Comparison of ENCODE assay signal across 1 cellular context in the genomic region with DNA sequence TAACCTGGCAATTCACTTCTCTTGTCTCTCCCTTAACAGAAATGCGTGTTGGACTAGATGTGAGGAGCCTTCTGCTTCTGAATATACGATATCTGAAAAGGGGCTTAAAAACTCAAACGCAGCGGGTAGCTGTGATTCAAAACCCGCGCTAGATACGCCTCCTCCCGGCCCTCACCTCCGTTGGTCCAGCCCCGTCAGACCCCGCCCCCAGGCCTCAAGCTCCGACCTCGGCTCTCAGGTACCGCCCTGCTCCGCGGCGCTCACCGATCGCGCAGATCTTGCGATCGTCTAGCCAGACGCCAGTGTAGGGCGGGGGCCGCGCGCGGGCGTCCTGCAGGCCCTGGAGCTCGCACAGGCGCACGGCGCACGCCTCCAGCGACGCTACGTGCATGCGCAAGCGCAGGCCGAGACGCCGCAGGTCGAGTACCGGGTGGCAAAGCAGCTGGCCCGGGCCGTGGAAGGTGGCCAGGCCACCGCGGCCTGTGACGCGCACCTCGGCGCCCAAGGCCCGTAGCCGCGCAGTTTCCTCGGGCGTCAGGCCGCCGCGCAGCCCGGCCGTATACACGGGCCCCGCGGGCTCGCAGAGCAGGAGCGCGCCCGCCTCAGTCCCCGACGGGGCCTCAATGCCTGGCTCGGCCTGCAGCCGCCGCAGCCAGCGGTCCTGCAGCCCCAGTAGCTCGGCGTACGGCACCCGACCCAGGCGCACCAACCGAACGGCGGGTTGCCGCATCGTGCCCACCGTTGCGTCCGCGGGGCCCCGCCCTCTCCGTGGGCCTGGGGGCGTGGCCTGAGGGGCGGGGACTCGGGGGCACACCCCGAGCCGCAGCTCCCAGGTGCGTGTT.
A peak's percentile ranks its signal among the peaks of the same experiment; 100 is the strongest.
TF ChIP-seq lines count a peak whose summit lies in the region.

A gene (minus strand): TSS at position 751 of the 842 bp plus-strand sequence. CDS start 21 bp downstream, at position 730.

TF ChIP-seq in neural cell, 6 proteins besides CTCF, POLR2A, EP300 and RAD21 (continued from another document):
- TF ChIP-seq, protein P1, sequence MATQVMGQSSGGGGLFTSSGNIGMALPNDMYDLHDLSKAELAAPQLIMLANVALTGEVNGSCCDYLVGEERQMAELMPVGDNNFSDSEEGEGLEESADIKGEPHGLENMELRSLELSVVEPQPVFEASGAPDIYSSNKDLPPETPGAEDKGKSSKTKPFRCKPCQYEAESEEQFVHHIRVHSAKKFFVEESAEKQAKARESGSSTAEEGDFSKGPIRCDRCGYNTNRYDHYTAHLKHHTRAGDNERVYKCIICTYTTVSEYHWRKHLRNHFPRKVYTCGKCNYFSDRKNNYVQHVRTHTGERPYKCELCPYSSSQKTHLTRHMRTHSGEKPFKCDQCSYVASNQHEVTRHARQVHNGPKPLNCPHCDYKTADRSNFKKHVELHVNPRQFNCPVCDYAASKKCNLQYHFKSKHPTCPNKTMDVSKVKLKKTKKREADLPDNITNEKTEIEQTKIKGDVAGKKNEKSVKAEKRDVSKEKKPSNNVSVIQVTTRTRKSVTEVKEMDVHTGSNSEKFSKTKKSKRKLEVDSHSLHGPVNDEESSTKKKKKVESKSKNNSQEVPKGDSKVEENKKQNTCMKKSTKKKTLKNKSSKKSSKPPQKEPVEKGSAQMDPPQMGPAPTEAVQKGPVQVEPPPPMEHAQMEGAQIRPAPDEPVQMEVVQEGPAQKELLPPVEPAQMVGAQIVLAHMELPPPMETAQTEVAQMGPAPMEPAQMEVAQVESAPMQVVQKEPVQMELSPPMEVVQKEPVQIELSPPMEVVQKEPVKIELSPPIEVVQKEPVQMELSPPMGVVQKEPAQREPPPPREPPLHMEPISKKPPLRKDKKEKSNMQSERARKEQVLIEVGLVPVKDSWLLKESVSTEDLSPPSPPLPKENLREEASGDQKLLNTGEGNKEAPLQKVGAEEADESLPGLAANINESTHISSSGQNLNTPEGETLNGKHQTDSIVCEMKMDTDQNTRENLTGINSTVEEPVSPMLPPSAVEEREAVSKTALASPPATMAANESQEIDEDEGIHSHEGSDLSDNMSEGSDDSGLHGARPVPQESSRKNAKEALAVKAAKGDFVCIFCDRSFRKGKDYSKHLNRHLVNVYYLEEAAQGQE (IDR thresholded peaks at IDR 0.05; ENCODE audit: borderline replicate concordance), result peak; percentile 75
